27 cellular contexts compared by ENCODE assay signal in the genomic region with DNA sequence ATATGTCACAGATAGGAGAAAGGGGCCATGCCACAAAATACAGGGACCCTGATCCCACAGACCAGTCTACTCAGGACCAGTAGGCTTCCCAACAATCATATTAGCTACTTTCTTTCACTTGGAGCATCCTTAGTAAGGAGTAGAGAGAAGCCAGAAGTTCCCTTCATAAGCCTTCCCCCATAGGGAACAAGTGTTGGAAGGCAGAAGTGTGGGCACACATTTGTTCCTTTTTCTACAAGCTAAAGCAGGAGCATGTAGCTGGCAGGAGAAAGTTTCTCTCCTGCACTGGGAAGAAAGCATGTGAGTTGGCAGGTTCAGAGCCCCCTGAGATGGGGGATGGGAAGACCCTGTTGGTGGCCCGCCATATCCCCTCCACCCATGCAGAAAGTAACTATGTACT.
DNase-seq lines count a peak whose midpoint lies in the region; ATAC-seq, FAIRE-seq and TF ChIP-seq lines count a peak whose summit lies in the region.
"Had no signal": no experiment of that assay in that cellular context is flagged by ENCODE, and none has a peak within 500 bp of the region (broad histone marks: within the 10 kb centered on the region; RNA-seq: fewer than 3 reads in every experiment).

No MANE protein-coding gene starts in this region.

- H3K4me1 ChIP-seq in astrocyte (ENCODE audit: insufficient read depth, low read length) (peaks cover 16% of the 10 kb centered on the region), neutrophil (ENCODE audit: control insufficient read depth in 1 of 2, insufficient read depth in 1 of 2, low read depth in 1 of 2, low read length in 1 of 2) (peaks cover 55 to 58% of the 10 kb centered on the region in 2 experiments)

- H3K9me3 ChIP-seq in astrocyte (ENCODE audit: insufficient read depth, low read depth, low read length) (no peaks in the 10 kb centered on the region), neutrophil (no peaks in the 10 kb centered on the region)

- no peaks in the 10 kb centered on the region for H4K20me1 ChIP-seq in astrocyte (ENCODE audit: insufficient read depth, low read length)

- H3K9ac ChIP-seq in astrocyte (ENCODE audit: low read length) = no peak overlapping the region
- H3K9ac ChIP-seq: KMS-11 had no signal

- H3K4me3 ChIP-seq in HL-60 (replicated peaks; ENCODE audit: insufficient read depth, low read length) = no peak overlapping the region
- H3K4me3 ChIP-seq in astrocyte (ENCODE audit: insufficient read depth, low read depth, low read length) = no peak overlapping the region
- H3K4me3 ChIP-seq in neutrophil (ENCODE audit: low read depth in 1 of 2, low read length in 1 of 2) = no peak overlapping the region

- no peak for ATAC-seq in Right ventricle myocardium inferior
- ATAC-seq in activated CD4-positive, CD25-positive, alpha-beta regulatory T cell treated with anti-CD3 and anti-CD28 coated beads, Interleukin-2, amount 50 U/mL, for 24 hours = no peak
- ATAC-seq: HCT116, Panc1 had no signal

- peaks cover 19% of the 10 kb centered on the region for H3K4me1 Mint-ChIP-seq in astrocyte (ENCODE audit: low read depth, unreplicated experiment)
- H3K4me1 Mint-ChIP-seq: CD8-positive, alpha-beta memory T cell; IgD-negative memory B cell had no signal

- FAIRE-seq in astrocyte (lab: Jason Lieb, UNC) = no peak
- FAIRE-seq: A204.1, GM12891 had no signal

- H3K27me3 ChIP-seq in HL-60 (ENCODE audit: insufficient read depth, poor library complexity, severe bottlenecking) (no peaks in the 10 kb centered on the region), astrocyte (ENCODE audit: insufficient read depth, low read length) (no peaks in the 10 kb centered on the region), neutrophil (no peaks in the 10 kb centered on the region)

- peak overlapping the region; percentile 20 for H3K27ac ChIP-seq in HL-60 (replicated peaks)
- no peak overlapping the region for H3K27ac ChIP-seq in astrocyte (ENCODE audit: low read depth, low read length)
- peak overlapping the region; percentile 87 for H3K27ac ChIP-seq in neutrophil
- H3K27ac ChIP-seq: KMS-11, RWPE1 had no signal

- H3K36me3 ChIP-seq in astrocyte (ENCODE audit: insufficient read depth, low read length) = no peaks in the 10 kb centered on the region
- H3K36me3 ChIP-seq in neutrophil = no peaks in the 10 kb centered on the region

- no peak overlapping the region for H2AFZ ChIP-seq in astrocyte (ENCODE audit: low read depth, low read length)

- TF ChIP-seq CTCF in HL-60 (IDR thresholded peaks at IDR 0.05; ENCODE audit: insufficient read depth, low read length) (no peak), astrocyte (IDR thresholded peaks at IDR 0.05; ENCODE audit: insufficient read depth, low read depth, low read length) (no peak), neutrophil (IDR thresholded peaks at IDR 0.05) (no peak)

- DNase-seq in Ammon's horn (ENCODE audit: low spot score) = peak; percentile 23
- DNase-seq in HL-60 (ENCODE audit: low read depth in 1 of 2, low spot score in 1 of 2) = peak in 1 of 2 experiments; percentile 42
- no peak for DNase-seq in astrocyte (ENCODE audit: low read depth)
- DNase-seq in stimulated activated naive CD4-positive, alpha-beta T cell treated with Interleukin-2 at 50 U/mL for 16 hours (lab: John Stamatoyannopoulos, UW) = no peak
- DNase-seq in activated CD8-positive, alpha-beta memory T cell treated with anti-CD3 and anti-CD28 coated beads, Interleukin-2, amount 50 U/mL, for 4 hours = no peak
- DNase-seq in Right ventricle myocardium inferior (ENCODE audit: missing footprints) = no peak
- DNase-seq: CD8-positive, alpha-beta memory T cell; DMS 273 treated with DMSO at 0.1 percent for 48 hours; DMS79; EL; GF-D8; NCI-H1105 treated with DMSO at 0.1 percent for 48 hours; NCI-H146; NCI-H1930; NCI-H446 treated with DMSO at 0.1 percent for 48 hours; NCI-H69; SHP77 treated with DMSO at 0.1 percent for 48 hours; SW 1271 had no signal

- H3K27ac Mint-ChIP-seq in astrocyte (ENCODE audit: unreplicated experiment) = peak overlapping the region; percentile 77
- H3K27ac Mint-ChIP-seq: CD8-positive, alpha-beta memory T cell; IgD-negative memory B cell had no signal

- no peaks in the 10 kb centered on the region for H3K9me3 Mint-ChIP-seq in astrocyte (ENCODE audit: unreplicated experiment)
- H3K9me3 Mint-ChIP-seq: CD8-positive, alpha-beta memory T cell; IgD-negative memory B cell had no signal

- H3K36me3 Mint-ChIP-seq in astrocyte (ENCODE audit: low read depth, unreplicated experiment) = no peaks in the 10 kb centered on the region
- H3K36me3 Mint-ChIP-seq: IgD-negative memory B cell had no signal

- H3K4me3 Mint-ChIP-seq in astrocyte (ENCODE audit: unreplicated experiment) = no peak overlapping the region
- H3K4me3 Mint-ChIP-seq: CD8-positive, alpha-beta memory T cell; IgD-negative memory B cell had no signal

- H3K79me2 ChIP-seq in astrocyte (ENCODE audit: insufficient read depth, low read length) = no peaks in the 10 kb centered on the region

- intact Hi-C loops in Right ventricle myocardium inferior (cut with DNase I) = loop anchor here (5.0 kb wide), 1 partner anchor 81 kb away; no protein-coding TSS in a partner anchor

- no peak overlapping the region for H3K4me2 ChIP-seq in astrocyte (ENCODE audit: low read length)
- H3K4me2 ChIP-seq: KMS-11 had no signal

- no peaks in the 10 kb centered on the region for H3K27me3 Mint-ChIP-seq in astrocyte (ENCODE audit: low read depth, unreplicated experiment)
- H3K27me3 Mint-ChIP-seq: CD8-positive, alpha-beta memory T cell; IgD-negative memory B cell had no signal
